In genomic region chr21:44144784-44145602, GRCh38 we compare ENCODE assay signal across 7 cellular contexts. TPM values are rescaled to one million over a fixed set of nuclear protein-coding genes. Genes with fewer than 3 reads are reported as not detected.
DNase-seq lines count a peak whose midpoint lies in the region; ATAC-seq, FAIRE-seq and TF ChIP-seq lines count a peak whose summit lies in the region.
"Not testable (repeated sequence)": the region's sequence is repeated elsewhere in the genome, so short reads cannot be mapped to it uniquely, and the experiment has no call there.

No MANE protein-coding gene starts in this region.

- H3K9me3 Mint-ChIP-seq in activated CD4-positive, alpha-beta T cell treated with anti-CD3 and anti-CD28 coated beads for 36 hours (ENCODE audit: low read depth); activated naive CD4-positive, alpha-beta T cell treated with anti-CD3 and anti-CD28 coated beads, Interleukin-2, amount 50 U/mL, for 72 hours: not testable (repeated sequence)

- dilution Hi-C loops in keratinocyte (cut with MboI; ENCODE audit: extremely low pct_ligation_motif_present, low sequenced_read_pairs), result not testable (repeated sequence)

- not testable (repeated sequence) for H3K27me3 Mint-ChIP-seq in activated CD4-positive, alpha-beta T cell treated with anti-CD3 and anti-CD28 coated beads for 36 hours

- ATAC-seq in activated CD4-positive, alpha-beta T cell treated with anti-CD3 and anti-CD28 coated beads for 36 hours, result peak; percentile 42
- ATAC-seq in activated naive CD4-positive, alpha-beta T cell treated with anti-CD3 and anti-CD28 coated beads, Interleukin-2, amount 50 U/mL, for 72 hours, result peak; percentile 49 to 51
- peak; percentile 39 for ATAC-seq in esophagus mucosa
- ATAC-seq in sciatic nerve, result peak; percentile 49

- H3K27me3 ChIP-seq in keratinocyte (ENCODE audit: control insufficient read depth, extremely low read depth, insufficient read depth, low read length), result not testable (repeated sequence)

- FAIRE-seq in GM18507 (lab: Jason Lieb, UNC) (peak; percentile 94), keratinocyte (lab: Jason Lieb, UNC) (peak; percentile 36)

- H3K4me2 ChIP-seq in OCI-LY7 (ENCODE audit: low read length); keratinocyte (ENCODE audit: control insufficient read depth, extremely low read depth, insufficient read depth, low read depth, low read length): not testable (repeated sequence)

- not testable (repeated sequence) for H3K4me3 Mint-ChIP-seq in activated CD4-positive, alpha-beta T cell treated with anti-CD3 and anti-CD28 coated beads for 36 hours

- not testable (repeated sequence) for H3K36me3 Mint-ChIP-seq in activated CD4-positive, alpha-beta T cell treated with anti-CD3 and anti-CD28 coated beads for 36 hours (ENCODE audit: low read depth); activated naive CD4-positive, alpha-beta T cell treated with anti-CD3 and anti-CD28 coated beads, Interleukin-2, amount 50 U/mL, for 72 hours

- not testable (repeated sequence) for H3K9me2 ChIP-seq in OCI-LY7 (ENCODE audit: insufficient read depth, low read length)

- not testable (repeated sequence) for H2AFZ ChIP-seq in OCI-LY7 (ENCODE audit: low read length); keratinocyte (ENCODE audit: control insufficient read depth, low read length)

- H3K36me3 ChIP-seq in OCI-LY7 (ENCODE audit: insufficient read depth, low read length); keratinocyte (ENCODE audit: control insufficient read depth in 2 of 2, extremely low read depth in 1 of 2, insufficient read depth in 2 of 2, low read length in 2 of 2): not testable (repeated sequence)

- CTCF ChIA-PET in OCI-LY7 (lab: Charles Lee; ENCODE audit: unreplicated experiment); activated CD4-positive, alpha-beta T cell treated with anti-CD3 and anti-CD28 coated beads for 36 hours (lab: Charles Lee): not testable (repeated sequence)

- not testable (repeated sequence) for H3K27ac ChIP-seq in OCI-LY7 (ENCODE audit: low read depth, low read length, poor library complexity, severe bottlenecking); keratinocyte (ENCODE audit: control insufficient read depth, insufficient read depth, low read length)

- TSS peak; percentile 91 for BruUV-seq in OCI-LY7 (replicated peaks; lab: Mats Ljungman, UMichigan)

- intact Hi-C loops in OCI-LY7 (cut with micrococcal nuclease; ENCODE audit: unreplicated experiment); activated CD4-positive, alpha-beta T cell treated with anti-CD3 and anti-CD28 coated beads for 36 hours (cut with DNase I, micrococcal nuclease); sciatic nerve (cut with DNase I): not testable (repeated sequence)

- H3K4me1 ChIP-seq in OCI-LY7 (ENCODE audit: insufficient read depth, low read length, poor library complexity, severe bottlenecking); keratinocyte (ENCODE audit: control insufficient read depth, extremely low read depth, insufficient read depth, low read length): not testable (repeated sequence)

- not testable (repeated sequence) for H3K9ac ChIP-seq in keratinocyte (ENCODE audit: control insufficient read depth, extremely low read depth, insufficient read depth, low read length)

- DNase-seq in GM18507 (ENCODE audit: extremely low spot score, insufficient read length, low read depth); OCI-LY7 (ENCODE audit: low spot score); activated CD4-positive, alpha-beta T cell treated with anti-CD3 and anti-CD28 coated beads for 36 hours; activated naive CD4-positive, alpha-beta T cell treated with anti-CD3 and anti-CD28 coated beads, Interleukin-2, amount 50 U/mL, for 72 hours (ENCODE audit: low spot score in 2 of 2); keratinocyte (ENCODE audit: low read depth, low spot score); sciatic nerve (ENCODE audit: low spot score): not testable (repeated sequence)

- H3K9me3 ChIP-seq in OCI-LY7 (ENCODE audit: low read length); keratinocyte (ENCODE audit: control insufficient read depth, low read depth, low read length): not testable (repeated sequence)

- H3K4me1 Mint-ChIP-seq in activated CD4-positive, alpha-beta T cell treated with anti-CD3 and anti-CD28 coated beads for 36 hours, result not testable (repeated sequence)

- H3K9me1 ChIP-seq in keratinocyte (ENCODE audit: control insufficient read depth, extremely low read depth, insufficient read depth, low read length), result not testable (repeated sequence)

- POLR2A ChIA-PET in OCI-LY7 (lab: Charles Lee); activated CD4-positive, alpha-beta T cell treated with anti-CD3 and anti-CD28 coated beads for 36 hours (lab: Charles Lee): not testable (repeated sequence)

- H3K27ac Mint-ChIP-seq in activated CD4-positive, alpha-beta T cell treated with anti-CD3 and anti-CD28 coated beads for 36 hours; activated naive CD4-positive, alpha-beta T cell treated with anti-CD3 and anti-CD28 coated beads, Interleukin-2, amount 50 U/mL, for 72 hours: not testable (repeated sequence)

- not testable (repeated sequence) for TF ChIP-seq CTCF in OCI-LY7 (conservative IDR thresholded peaks at IDR 0.05; ENCODE audit: low read length); keratinocyte (optimal IDR thresholded peaks at IDR 0.05 in 1 of 3, IDR thresholded peaks at IDR 0.05 in 1 of 3, conservative IDR thresholded peaks at IDR 0.05 in 1 of 3; ENCODE audit: extremely low read depth in 1 of 3, insufficient read depth in 2 of 3, low read length in 3 of 3)

- not testable (repeated sequence) for H3K4me3 ChIP-seq in OCI-LY7 (ENCODE audit: low read depth, low read length, poor library complexity, severe bottlenecking); keratinocyte (ENCODE audit: control insufficient read depth in 2 of 3, extremely low read depth in 1 of 3, insufficient read depth in 2 of 3, low read depth in 1 of 3, low read length in 3 of 3)

- H4K20me1 ChIP-seq in OCI-LY7 (ENCODE audit: insufficient read depth, low read length); keratinocyte (ENCODE audit: control insufficient read depth, extremely low read depth, insufficient read depth, low read length): not testable (repeated sequence)

- H3K79me2 ChIP-seq in OCI-LY7 (ENCODE audit: insufficient read depth, low read depth, low read length); keratinocyte (ENCODE audit: control insufficient read depth, insufficient read depth, low read length): not testable (repeated sequence)

RNA-seq across cellular contexts. Expression of gene GATD3, which starts 11.5 kb away (rescaled TPM):
- 6.6 TPM in 2 replicates for total RNA-seq in OCI-LY7 (2014; rRNA removed; shearing (Covaris generic))
- total RNA-seq in OCI-LY7 (2022) (24.1 and 28.1 TPM in 2 replicates), esophagus mucosa (3.3 TPM), sciatic nerve (14.5 TPM)
- total RNA-seq in activated CD4-positive, alpha-beta T cell treated with anti-CD3 and anti-CD28 coated beads for 36 hours, result 10 to 100 TPM; 30.3 to 43.2 TPM
- 10 to 100 TPM; 35.3 to 76.8 TPM for total RNA-seq in activated naive CD4-positive, alpha-beta T cell treated with anti-CD3 and anti-CD28 coated beads, Interleukin-2, amount 50 U/mL, for 72 hours
- polyA plus RNA-seq in keratinocyte, result 25.7 to 35.9 TPM (median 32.0 TPM) in 3 replicates
- 23.6 TPM for polyA plus RNA-seq in keratinocyte (2011; ENCODE audit: low read depth)
- 20.4 and 37.9 TPM in 2 replicates for polyA plus RNA-seq in keratinocyte (2011; cell fraction: cytosol; rRNA removed)
- polyA plus RNA-seq in keratinocyte (2011; cell fraction: nucleus; rRNA removed), result 44.7 and 49.3 TPM in 2 replicates
- 17.7 and 38.8 TPM in 2 replicates for polyA plus RNA-seq in keratinocyte (2012; ENCODE audit: low replicate concordance)
- polyA minus RNA-seq in keratinocyte, result 9.7 to 16.3 TPM (median 9.8 TPM) in 3 replicates
- polyA minus RNA-seq in keratinocyte (2011; cell fraction: cytosol; rRNA and poly(A)+ RNA removed), result 47.2 TPM
- 13.9 and 17.4 TPM in 2 replicates for polyA minus RNA-seq in keratinocyte (2011; cell fraction: nucleus; rRNA and poly(A)+ RNA removed)

RNA-seq across cellular contexts. Expression of gene PWP2, which starts 37.8 kb away (rescaled TPM):
- 2.5 and 8.2 TPM in 2 replicates for total RNA-seq in OCI-LY7 (2014; rRNA removed; shearing (Covaris generic))
- total RNA-seq in OCI-LY7 (2022) (8.4 and 11.5 TPM in 2 replicates), esophagus mucosa (2.5 TPM), sciatic nerve (6.4 TPM)
- 10 to 100 TPM; 28.9 to 54.1 TPM for total RNA-seq in activated CD4-positive, alpha-beta T cell treated with anti-CD3 and anti-CD28 coated beads for 36 hours
- 10 to 100 TPM; 38.6 to 51.6 TPM for total RNA-seq in activated naive CD4-positive, alpha-beta T cell treated with anti-CD3 and anti-CD28 coated beads, Interleukin-2, amount 50 U/mL, for 72 hours
- polyA plus RNA-seq in keratinocyte, result 27.3 to 34.2 TPM (median 29.5 TPM) in 3 replicates
- polyA plus RNA-seq in keratinocyte (2011; ENCODE audit: low read depth), result 9.0 TPM
- 14.9 and 21.4 TPM in 2 replicates for polyA plus RNA-seq in keratinocyte (2011; cell fraction: cytosol; rRNA removed)
- 49.9 and 54.0 TPM in 2 replicates for polyA plus RNA-seq in keratinocyte (2011; cell fraction: nucleus; rRNA removed)
- polyA plus RNA-seq in keratinocyte (2012; ENCODE audit: low replicate concordance), result 17.4 and 34.8 TPM in 2 replicates
- 45.9 to 91.6 TPM (median 46.0 TPM) in 3 replicates for polyA minus RNA-seq in keratinocyte
- polyA minus RNA-seq in keratinocyte (2011; cell fraction: cytosol; rRNA and poly(A)+ RNA removed), result 31.1 TPM
- polyA minus RNA-seq in keratinocyte (2011; cell fraction: nucleus; rRNA and poly(A)+ RNA removed), result 35.3 and 61.4 TPM in 2 replicates
